In the genomic region with DNA sequence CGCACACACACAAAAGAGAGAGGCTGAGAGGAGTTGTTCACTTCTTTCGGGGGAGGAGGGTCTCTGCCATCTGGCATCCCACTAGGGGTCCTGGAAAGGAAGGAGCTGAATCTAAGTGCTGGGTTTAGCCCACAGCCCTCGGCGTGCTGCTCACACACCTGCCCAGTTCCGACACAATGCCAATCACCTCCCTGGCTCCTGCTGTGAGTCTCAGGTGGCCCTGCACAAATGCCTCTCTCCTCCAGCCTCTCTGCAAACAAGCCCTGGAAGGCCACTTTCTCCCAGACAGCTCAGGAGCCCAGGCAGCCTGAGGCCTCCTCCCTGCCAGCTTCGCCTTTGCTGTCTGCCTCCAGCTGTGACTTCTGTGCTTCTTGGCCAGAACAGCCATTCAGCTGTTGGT, we compare ENCODE assay signal across 16 cellular contexts. TPM values are rescaled to one million over a fixed set of nuclear protein-coding genes. Genes with fewer than 3 reads are reported as not detected.
DNase-seq lines count a peak whose midpoint lies in the region; ATAC-seq and TF ChIP-seq lines count a peak whose summit lies in the region.
"Had no signal": no experiment of that assay in that cellular context is flagged by ENCODE, and none has a peak within 500 bp of the region (broad histone marks: within the 10 kb centered on the region; RNA-seq: fewer than 3 reads in every experiment).

No MANE protein-coding gene starts in this region.

- no peaks in the 10 kb centered on the region for H4K20me1 ChIP-seq in neural progenitor cell (ENCODE audit: low read depth)

- H3K36me3 ChIP-seq in neural progenitor cell (no peaks in the 10 kb centered on the region), colonic mucosa (no peaks in the 10 kb centered on the region)
- H3K36me3 ChIP-seq: esophagus squamous epithelium had no signal

- DNase-seq in ELF-1 (ENCODE audit: low read depth, low spot score) (peak; percentile 49), NCI-H1092 treated with DMSO at 0.1 percent for 48 hours (lab: John Stamatoyannopoulos, UW) (peak; percentile 75), NCI-H446 treated with DMSO at 0.1 percent for 48 hours (lab: John Stamatoyannopoulos, UW) (peak; percentile 69), neural progenitor cell (ENCODE audit: low spot score) (no peak), activated T-cell treated with anti-CD3 and anti-CD28 coated beads for 4 hours (no peak), colonic mucosa (no peak)
- no peak for DNase-seq in activated CD4-positive, CD25-positive, alpha-beta regulatory T cell treated with anti-CD3 and anti-CD28 coated beads, Interleukin-2, amount 50 U/mL, for 72 hours
- DNase-seq: esophagus squamous epithelium, mesendoderm, NCI-H1694, occipital lobe had no signal

- H3K4me3 ChIP-seq in neural progenitor cell: no peak overlapping the region
- H3K4me3 ChIP-seq in colonic mucosa: no peak overlapping the region
- H3K4me3 ChIP-seq: esophagus squamous epithelium, GM12878 had no signal

- H3K79me2 ChIP-seq in neural progenitor cell (ENCODE audit: low read depth): no peaks in the 10 kb centered on the region

- peaks cover 2% of the 10 kb centered on the region for H3K27me3 Mint-ChIP-seq in neural progenitor cell (ENCODE audit: insufficient read depth, low read depth)

- no peaks in the 10 kb centered on the region for H3K27me3 ChIP-seq in neural progenitor cell
- no peaks in the 10 kb centered on the region for H3K27me3 ChIP-seq in colonic mucosa
- H3K27me3 ChIP-seq: esophagus squamous epithelium had no signal

- no peak overlapping the region for H3K4me3 Mint-ChIP-seq in neural progenitor cell
- H3K4me3 Mint-ChIP-seq: type B pancreatic cell had no signal

- peaks cover 17% of the 10 kb centered on the region for H3K4me1 Mint-ChIP-seq in neural progenitor cell

- H3K27ac Mint-ChIP-seq in neural progenitor cell: no peak overlapping the region
- H3K27ac Mint-ChIP-seq: type B pancreatic cell had no signal

- intact Hi-C loops in colonic mucosa (cut with DNase I): no loop called here

- no peaks in the 10 kb centered on the region for H3K9me3 ChIP-seq in neural progenitor cell (ENCODE audit: low read depth)
- no peaks in the 10 kb centered on the region for H3K9me3 ChIP-seq in colonic mucosa
- H3K9me3 ChIP-seq: esophagus squamous epithelium had no signal

- H3K4me2 ChIP-seq in neural progenitor cell: peak overlapping the region; percentile 10

- H3K9ac ChIP-seq in neural progenitor cell: no peak overlapping the region
- no peak overlapping the region for H3K9ac ChIP-seq in colonic mucosa (ENCODE audit: low read depth in 2 of 2, low read length in 2 of 2)

- no peak for ATAC-seq in HG03565 (IDR thresholded peaks at IDR 0.05; ENCODE audit: unreplicated experiment)
- ATAC-seq: GM12878 had no signal

- no peak for TF ChIP-seq CTCF in neural progenitor cell (IDR thresholded peaks at IDR 0.05)
- TF ChIP-seq CTCF in colonic mucosa (IDR thresholded peaks at IDR 0.05): no peak

- no peaks in the 10 kb centered on the region for H3K9me3 Mint-ChIP-seq in neural progenitor cell
- H3K9me3 Mint-ChIP-seq: type B pancreatic cell had no signal

- peaks cover 3% of the 10 kb centered on the region for H3F3A ChIP-seq in neural progenitor cell (ENCODE audit: low read depth)

- H3K4me1 ChIP-seq in neural progenitor cell: peaks cover 19% of the 10 kb centered on the region
- H3K4me1 ChIP-seq in colonic mucosa: no peaks in the 10 kb centered on the region

- no peak overlapping the region for H2AFZ ChIP-seq in neural progenitor cell (replicated peaks)

- H3K36me3 Mint-ChIP-seq in neural progenitor cell: no peaks in the 10 kb centered on the region
- H3K36me3 Mint-ChIP-seq: type B pancreatic cell had no signal

- no peak overlapping the region for H3K27ac ChIP-seq in neural progenitor cell
- no peak overlapping the region for H3K27ac ChIP-seq in colonic mucosa
- H3K27ac ChIP-seq: esophagus squamous epithelium had no signal

RNA-seq across cellular contexts. Expression of a gene that starts 51.2 kb away (rescaled TPM):
- total RNA-seq in neural progenitor cell (ENCODE audit: low replicate concordance): not detected in 2 replicates
- total RNA-seq in colonic mucosa: under 1 TPM; 0.30 to 0.58 TPM
- total RNA-seq: chondrocyte, GM12878, HT-29, occipital lobe had no signal

Comparison
In these comparisons a context has a peak if more than half of its experiments do, and no peak if none do; other contexts are left out.
1. DNase-seq: peak in ELF-1 (single experiment), NCI-H1092 treated with DMSO at 0.1 percent for 48 hours (single experiment) and NCI-H446 treated with DMSO at 0.1 percent for 48 hours (single experiment); none in neural progenitor cell (single experiment), activated CD4-positive, CD25-positive, alpha-beta regulatory T cell treated with anti-CD3 and anti-CD28 coated beads, Interleukin-2, amount 50 U/mL, for 72 hours (single experiment), activated T-cell treated with anti-CD3 and anti-CD28 coated beads for 4 hours (single experiment) and colonic mucosa (single experiment).